Comparison of ENCODE assay signal across 8 cellular contexts in the genomic region with DNA sequence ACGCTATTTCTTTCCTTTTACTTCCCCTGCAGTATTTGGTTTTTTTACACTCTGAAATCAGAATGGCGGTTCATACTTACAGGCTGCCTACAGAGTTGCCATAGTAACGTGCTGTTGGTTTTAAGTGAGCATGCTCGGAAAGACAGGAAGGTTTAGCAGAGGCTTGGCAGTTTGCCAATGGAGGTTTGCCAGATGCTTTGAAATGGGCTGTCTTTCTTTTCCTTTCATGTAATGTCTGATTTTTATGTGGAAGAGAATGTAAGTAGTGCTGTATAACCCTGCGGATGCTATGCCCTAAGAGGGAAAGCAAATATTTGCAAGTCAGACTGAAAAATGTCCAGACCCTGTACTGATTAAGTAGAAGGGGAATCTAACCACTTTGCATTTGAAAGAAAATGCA. TPM values are rescaled to one million over a fixed set of nuclear protein-coding genes. Genes with fewer than 3 reads are reported as not detected.
DNase-seq lines count a peak whose midpoint lies in the region; ATAC-seq, FAIRE-seq and TF ChIP-seq lines count a peak whose summit lies in the region.

No MANE protein-coding gene starts in this region.

- peak; percentile 90 for DNase-seq in activated gamma-delta T cell treated with Interleukin-2 at 50 U/mL for 16 hours
- no peak for DNase-seq in activated gamma-delta T cell (lab: John Stamatoyannopoulos, UW)
- peak; percentile 99 for DNase-seq in NCI-H2107 treated with DMSO at 0.1 percent for 48 hours (lab: John Stamatoyannopoulos, UW; ENCODE audit: unreplicated experiment)
- DNase-seq in activated B cell treated with CpG ODN at 0.5 μM for 24 hours, result peak; percentile 26
- peak in 57 of 61 donors; percentile 5 to 96 (median 65) for DNase-seq in caudate nucleus (lab: John Stamatoyannopoulos, UW)
- peak; percentile 70 for DNase-seq in stimulated activated CD4-positive, alpha-beta T cell treated with anti-CD3 and anti-CD28 coated beads, Interleukin-12 subunit alpha, Interleukin-12 subunit beta, amount 100 ng/mL, for 4 hours

- H3K27me3 Mint-ChIP-seq in activated B cell treated with CpG ODN at 0.5 μM for 24 hours, result no peaks in the 10 kb centered on the region

- POLR2A ChIA-PET in activated B cell treated with CpG ODN at 0.5 μM for 24 hours (lab: Charles Lee), result interaction anchor here (0.6 kb wide), 1 partner anchor 9 kb away, joined by 3 read pairs; no protein-coding TSS in a partner anchor

- H3K36me3 Mint-ChIP-seq in activated B cell treated with CpG ODN at 0.5 μM for 24 hours (ENCODE audit: low read depth), result peaks cover 52% of the 10 kb centered on the region

- peak overlapping the region; percentile 28 for H3K4me3 Mint-ChIP-seq in activated B cell treated with CpG ODN at 0.5 μM for 24 hours

- ATAC-seq in HG03095 (IDR thresholded peaks at IDR 0.05; ENCODE audit: unreplicated experiment) (peak; percentile 92), activated B cell treated with CpG ODN at 0.5 μM for 24 hours (ENCODE audit: low read depth) (peak; percentile 98)

- FAIRE-seq in islet of Langerhans (lab: Jason Lieb, UNC), result peak; percentile 100

- peak overlapping the region; percentile 81 for H3K27ac Mint-ChIP-seq in activated B cell treated with CpG ODN at 0.5 μM for 24 hours

- intact Hi-C loops in activated B cell treated with CpG ODN at 0.5 μM for 24 hours (cut with micrococcal nuclease), result loop anchor here (1.0 kb wide), 2 partner anchors 34 to 96 kb away; a partner anchor contains a TSS

- H3K9me3 Mint-ChIP-seq in activated B cell treated with CpG ODN at 0.5 μM for 24 hours, result no peaks in the 10 kb centered on the region

- CTCF ChIA-PET in activated B cell treated with CpG ODN at 0.5 μM for 24 hours (lab: Charles Lee), result no interaction called here

- peaks cover 13% of the 10 kb centered on the region for H3K4me1 Mint-ChIP-seq in activated B cell treated with CpG ODN at 0.5 μM for 24 hours

- peak overlapping the region; percentile 91 for H3K27ac ChIP-seq in caudate nucleus (ENCODE audit: low read depth, low read length)

- TF ChIP-seq CTCF in activated B cell treated with CpG ODN at 0.5 μM for 24 hours (IDR thresholded peaks at IDR 0.05), result no peak

RNA-seq across cellular contexts. Expression of a gene that starts 32.8 kb away (rescaled TPM):
- 39.6 and 42.0 TPM in 2 replicates for total RNA-seq in activated B cell treated with CpG ODN at 0.5 μM for 24 hours
